16 cellular contexts compared by ENCODE assay signal in genomic region chr15:74402337-74402839, GRCh38. TPM values are rescaled to one million over a fixed set of nuclear protein-coding genes. Genes with fewer than 3 reads are reported as not detected.
A peak's percentile ranks its signal among the peaks of the same experiment; 100 is the strongest.
DNase-seq lines count a peak whose midpoint lies in the region; ATAC-seq lines count a peak whose summit lies in the region.
"Had no signal": no experiment of that assay in that cellular context is flagged by ENCODE, and none has a peak within 500 bp of the region (broad histone marks: within the 10 kb centered on the region; RNA-seq: fewer than 3 reads in every experiment).

No MANE protein-coding gene starts in this region.

- H3K27ac Mint-ChIP-seq in activated CD8-positive, alpha-beta memory T cell treated with anti-CD3 and anti-CD28 coated beads, Interleukin-2, amount 10 ng/mL, durations not matched to agents 7 days and 5 days = peak overlapping the region; percentile 90
- H3K27ac Mint-ChIP-seq in activated naive CD8-positive, alpha-beta T cell treated with anti-CD3 and anti-CD28 coated beads, Interleukin-2, amount 50 U/mL, for 24 hours = peak overlapping the region; percentile 89
- H3K27ac Mint-ChIP-seq in stimulated activated effector memory CD8-positive, alpha-beta T cell treated with anti-CD3 and anti-CD28 coated beads, Interleukin-12 subunit alpha, Interleukin-12 subunit beta, amount 100 ng/mL, for 72 hours = peak overlapping the region; percentile 89
- H3K27ac Mint-ChIP-seq: WTC11 had no signal

- H3K36me3 ChIP-seq in Karpas-422 (ENCODE audit: insufficient read depth, low read length) = no peaks in the 10 kb centered on the region
- H3K36me3 ChIP-seq: cardiac muscle cell, tibial artery had no signal

- H3K27me3 Mint-ChIP-seq in activated CD8-positive, alpha-beta memory T cell treated with anti-CD3 and anti-CD28 coated beads, Interleukin-2, amount 10 ng/mL, durations not matched to agents 7 days and 5 days = no peaks in the 10 kb centered on the region
- H3K27me3 Mint-ChIP-seq in activated naive CD8-positive, alpha-beta T cell treated with anti-CD3 and anti-CD28 coated beads, Interleukin-2, amount 50 U/mL, for 24 hours = no peaks in the 10 kb centered on the region

- CTCF ChIA-PET in activated CD8-positive, alpha-beta memory T cell treated with anti-CD3 and anti-CD28 coated beads, Interleukin-2, amount 10 ng/mL, durations not matched to agents 7 days and 5 days (lab: Charles Lee) = interaction anchor here (0.8 to 12.3 kb wide), 16 partner anchors 14 to 507 kb away, joined by 3 to 123 read pairs (median 5); partner anchors contain the start of genes SEMA7A and UBL7

- ATAC-seq in activated CD8-positive, alpha-beta memory T cell treated with anti-CD3 and anti-CD28 coated beads, Interleukin-2, amount 10 ng/mL, durations not matched to agents 7 days and 5 days = peak; percentile 1
- peak; percentile 14 for ATAC-seq in activated naive CD8-positive, alpha-beta T cell treated with anti-CD3 and anti-CD28 coated beads, Interleukin-2, amount 50 U/mL, for 24 hours
- ATAC-seq in stimulated activated effector memory CD8-positive, alpha-beta T cell treated with anti-CD3 and anti-CD28 coated beads, Interleukin-12 subunit alpha, Interleukin-12 subunit beta, amount 100 ng/mL, for 72 hours = peak; percentile 1
- no peak for ATAC-seq in HG03342 (IDR thresholded peaks at IDR 0.05; ENCODE audit: unreplicated experiment)
- no peak for ATAC-seq in GM19455 (IDR thresholded peaks at IDR 0.05; ENCODE audit: unreplicated experiment)
- ATAC-seq: WTC11 had no signal

- H3K27me3 ChIP-seq in Karpas-422 (ENCODE audit: low read length) = no peaks in the 10 kb centered on the region
- H3K27me3 ChIP-seq: cardiac muscle cell had no signal

- H3K9me2 ChIP-seq in Karpas-422 (replicated peaks; ENCODE audit: insufficient read depth, low read length) = no peaks in the 10 kb centered on the region

- H3K4me3 Mint-ChIP-seq in activated CD8-positive, alpha-beta memory T cell treated with anti-CD3 and anti-CD28 coated beads, Interleukin-2, amount 10 ng/mL, durations not matched to agents 7 days and 5 days = peak overlapping the region; percentile 23
- H3K4me3 Mint-ChIP-seq in activated naive CD8-positive, alpha-beta T cell treated with anti-CD3 and anti-CD28 coated beads, Interleukin-2, amount 50 U/mL, for 24 hours = peak overlapping the region; percentile 42
- H3K4me3 Mint-ChIP-seq in stimulated activated effector memory CD8-positive, alpha-beta T cell treated with anti-CD3 and anti-CD28 coated beads, Interleukin-12 subunit alpha, Interleukin-12 subunit beta, amount 100 ng/mL, for 72 hours = peak overlapping the region; percentile 45
- H3K4me3 Mint-ChIP-seq: WTC11 had no signal

- no peaks in the 10 kb centered on the region for H3K79me2 ChIP-seq in Karpas-422 (ENCODE audit: low read length)
- H3K79me2 ChIP-seq: parathyroid adenoma had no signal

- H3K4me1 Mint-ChIP-seq in activated CD8-positive, alpha-beta memory T cell treated with anti-CD3 and anti-CD28 coated beads, Interleukin-2, amount 10 ng/mL, durations not matched to agents 7 days and 5 days = peaks cover 74% of the 10 kb centered on the region
- peaks cover 94% of the 10 kb centered on the region for H3K4me1 Mint-ChIP-seq in activated naive CD8-positive, alpha-beta T cell treated with anti-CD3 and anti-CD28 coated beads, Interleukin-2, amount 50 U/mL, for 24 hours
- peaks cover 83% of the 10 kb centered on the region for H3K4me1 Mint-ChIP-seq in stimulated activated effector memory CD8-positive, alpha-beta T cell treated with anti-CD3 and anti-CD28 coated beads, Interleukin-12 subunit alpha, Interleukin-12 subunit beta, amount 100 ng/mL, for 72 hours

- peak overlapping the region; percentile 88 for H3K4me2 ChIP-seq in Karpas-422 (ENCODE audit: low read depth, low read length, poor library complexity, severe bottlenecking)

- H3K9me3 Mint-ChIP-seq in activated CD8-positive, alpha-beta memory T cell treated with anti-CD3 and anti-CD28 coated beads, Interleukin-2, amount 10 ng/mL, durations not matched to agents 7 days and 5 days (ENCODE audit: low read depth) = no peaks in the 10 kb centered on the region
- H3K9me3 Mint-ChIP-seq in activated naive CD8-positive, alpha-beta T cell treated with anti-CD3 and anti-CD28 coated beads, Interleukin-2, amount 50 U/mL, for 24 hours = no peaks in the 10 kb centered on the region
- H3K9me3 Mint-ChIP-seq in stimulated activated effector memory CD8-positive, alpha-beta T cell treated with anti-CD3 and anti-CD28 coated beads, Interleukin-12 subunit alpha, Interleukin-12 subunit beta, amount 100 ng/mL, for 72 hours = no peaks in the 10 kb centered on the region
- H3K9me3 Mint-ChIP-seq: WTC11 had no signal

- DNase-seq in activated CD8-positive, alpha-beta memory T cell treated with anti-CD3 and anti-CD28 coated beads, Interleukin-2, amount 10 ng/mL, durations not matched to agents 7 days and 5 days = no peak
- DNase-seq in activated CD8-positive, alpha-beta memory T cell treated with anti-CD3 and anti-CD28 coated beads, Interleukin-2, amount 50 U/mL, for 48 hours = no peak
- DNase-seq in Karpas-422 (no peak), 8988T (no peak)
- peak; percentile 54 for DNase-seq in activated naive CD8-positive, alpha-beta T cell treated with anti-CD3 and anti-CD28 coated beads, Interleukin-2, amount 50 U/mL, for 24 hours
- no peak for DNase-seq in stimulated activated effector memory CD8-positive, alpha-beta T cell treated with anti-CD3 and anti-CD28 coated beads, Interleukin-12 subunit alpha, Interleukin-12 subunit beta, amount 100 ng/mL, for 72 hours (ENCODE audit: low spot score in 2 of 2)
- DNase-seq: ACHN, DMS153, foreskin melanocyte, GOT3, tibial artery had no signal

- H2AFZ ChIP-seq in Karpas-422 (ENCODE audit: low read length) = no peak overlapping the region
- H2AFZ ChIP-seq: parathyroid adenoma had no signal

- no peaks in the 10 kb centered on the region for H4K20me1 ChIP-seq in Karpas-422 (ENCODE audit: insufficient read depth, low read depth, low read length)

- peak overlapping the region; percentile 74 for H3K9ac ChIP-seq in Karpas-422 (ENCODE audit: low read length)
- H3K9ac ChIP-seq: parathyroid adenoma had no signal

- H3K4me1 ChIP-seq in Karpas-422 (ENCODE audit: low read length) = peaks cover 98% of the 10 kb centered on the region
- H3K4me1 ChIP-seq: tibial artery had no signal

- peak overlapping the region; percentile 62; the same call in 1 of the 2 replicates for H3K4me3 ChIP-seq in Karpas-422 (ENCODE audit: low read length)
- H3K4me3 ChIP-seq: cardiac muscle cell, tibial artery had no signal

- no peaks in the 10 kb centered on the region for H3K9me3 ChIP-seq in Karpas-422 (ENCODE audit: low read length)
- H3K9me3 ChIP-seq: tibial artery had no signal

- H3K36me3 Mint-ChIP-seq in activated CD8-positive, alpha-beta memory T cell treated with anti-CD3 and anti-CD28 coated beads, Interleukin-2, amount 10 ng/mL, durations not matched to agents 7 days and 5 days = peaks cover 2% of the 10 kb centered on the region
- H3K36me3 Mint-ChIP-seq in activated naive CD8-positive, alpha-beta T cell treated with anti-CD3 and anti-CD28 coated beads, Interleukin-2, amount 50 U/mL, for 24 hours (ENCODE audit: low read depth) = peaks cover 14% of the 10 kb centered on the region
- H3K36me3 Mint-ChIP-seq in stimulated activated effector memory CD8-positive, alpha-beta T cell treated with anti-CD3 and anti-CD28 coated beads, Interleukin-12 subunit alpha, Interleukin-12 subunit beta, amount 100 ng/mL, for 72 hours = peaks cover 5% of the 10 kb centered on the region
- H3K36me3 Mint-ChIP-seq: WTC11 had no signal

- peak overlapping the region; percentile 92 for H3K27ac ChIP-seq in Karpas-422 (ENCODE audit: low read length)
- H3K27ac ChIP-seq: cardiac muscle cell, parathyroid adenoma, tibial artery had no signal

RNA-seq across cellular contexts. Expression of gene SEMA7A, which starts 31.4 kb away (rescaled TPM):
- total RNA-seq in activated CD8-positive, alpha-beta memory T cell treated with anti-CD3 and anti-CD28 coated beads, Interleukin-2, amount 10 ng/mL, durations not matched to agents 7 days and 5 days = 10 to 100 TPM; 26.4 to 32.9 TPM
- 41.6 and 49.1 TPM in 2 replicates for total RNA-seq in Karpas-422 (2014; rRNA removed; shearing (Covaris generic); ENCODE audit: low replicate concordance)

RNA-seq across cellular contexts. Expression of gene CYP11A1, which starts 34.9 kb away (rescaled TPM):
- under 1 TPM in 1 of 2 experiments, not detected in 1; 0.55 TPM for total RNA-seq in activated CD8-positive, alpha-beta memory T cell treated with anti-CD3 and anti-CD28 coated beads, Interleukin-2, amount 10 ng/mL, durations not matched to agents 7 days and 5 days
- not detected in 2 replicates for total RNA-seq in Karpas-422 (2014; rRNA removed; shearing (Covaris generic); ENCODE audit: low replicate concordance)

RNA-seq across cellular contexts. Expression of gene UBL7, which starts 58.6 kb away (rescaled TPM):
- total RNA-seq in activated CD8-positive, alpha-beta memory T cell treated with anti-CD3 and anti-CD28 coated beads, Interleukin-2, amount 10 ng/mL, durations not matched to agents 7 days and 5 days = 10 to 100 TPM; 55.9 to 60.9 TPM
- 71.3 and 84.2 TPM in 2 replicates for total RNA-seq in Karpas-422 (2014; rRNA removed; shearing (Covaris generic); ENCODE audit: low replicate concordance)

Comparison
In these comparisons a context has a peak if more than half of its experiments do, and no peak if none do; other contexts are left out.
1. ATAC-seq: peak in activated CD8-positive, alpha-beta memory T cell treated with anti-CD3 and anti-CD28 coated beads, Interleukin-2, amount 10 ng/mL, durations not matched to agents 7 days and 5 days (single experiment), activated naive CD8-positive, alpha-beta T cell treated with anti-CD3 and anti-CD28 coated beads, Interleukin-2, amount 50 U/mL, for 24 hours (single experiment) and stimulated activated effector memory CD8-positive, alpha-beta T cell treated with anti-CD3 and anti-CD28 coated beads, Interleukin-12 subunit alpha, Interleukin-12 subunit beta, amount 100 ng/mL, for 72 hours (single experiment); none in HG03342 (single experiment) and GM19455 (single experiment).
2. Peak in every context shown above with its lines, with median percentiles within 50 percentile points of each other: H3K27ac Mint-ChIP-seq and H3K4me3 Mint-ChIP-seq.